12 cellular contexts compared by ENCODE assay signal in genomic region chr10:102281103-102281502, GRCh38. TPM values are rescaled to one million over a fixed set of nuclear protein-coding genes. Genes with fewer than 3 reads are reported as not detected.
DNase-seq lines count a peak whose midpoint lies in the region; ATAC-seq and TF ChIP-seq lines count a peak whose summit lies in the region.
"Had no signal": no experiment of that assay in that cellular context is flagged by ENCODE, and none has a peak within 500 bp of the region (broad histone marks: within the 10 kb centered on the region; RNA-seq: fewer than 3 reads in every experiment).

No MANE protein-coding gene starts in this region.

- ATAC-seq in RWPE2 (ENCODE audit: low read depth) (no peak), HG03045 (IDR thresholded peaks at IDR 0.05; ENCODE audit: unreplicated experiment) (no peak), GM21786 (IDR thresholded peaks at IDR 0.05; ENCODE audit: unreplicated experiment) (no peak)

- peaks cover 92% of the 10 kb centered on the region for H3K79me2 ChIP-seq in smooth muscle cell (ENCODE audit: low read depth)

- H3K4me1 Mint-ChIP-seq in T-helper 2 cell treated with Interferon-gamma antibody and Interleukin-4, amounts not matched to agents 5 μg/mL and 100 μg/mL, for 36 hours (ENCODE audit: low read depth): peaks cover 46% of the 10 kb centered on the region

- peaks cover 20% of the 10 kb centered on the region for H3K4me1 ChIP-seq in RWPE2 (ENCODE audit: insufficient read depth, poor library complexity, severe bottlenecking)
- H3K4me1 ChIP-seq in smooth muscle cell (ENCODE audit: low read depth): peaks cover 8% of the 10 kb centered on the region
- H3K4me1 ChIP-seq in Peyer's patch: peaks cover 0 to 18% (median 0%) of the 10 kb centered on the region in 4 donors

- H3K4me2 ChIP-seq in smooth muscle cell: no peak overlapping the region

- 68% methylated on average over 3 of the region's 3 CpGs for WGBS in smooth muscle cell (ENCODE audit: low lambda C conversion rate)

- H3K27ac Mint-ChIP-seq in T-helper 2 cell treated with Interferon-gamma antibody and Interleukin-4, amounts not matched to agents 5 μg/mL and 100 μg/mL, for 36 hours: no peak overlapping the region

- H3K4me3 ChIP-seq in RWPE2 (ENCODE audit: severe bottlenecking): no peak overlapping the region
- H3K4me3 ChIP-seq in fibroblast of villous mesenchyme (ENCODE audit: low read depth, low read length): peak overlapping the region; percentile 21
- no peak overlapping the region for H3K4me3 ChIP-seq in smooth muscle cell
- no peak overlapping the region for H3K4me3 ChIP-seq in Peyer's patch
- H3K4me3 ChIP-seq: uterus had no signal

- H3K27ac ChIP-seq in RWPE2 (ENCODE audit: poor library complexity, severe bottlenecking) (peak overlapping the region; percentile 10), smooth muscle cell (ENCODE audit: low read depth) (peak overlapping the region; percentile 31), Peyer's patch (no peak overlapping the region)

- TF ChIP-seq POLR2A in Peyer's patch (IDR thresholded peaks at IDR 0.05): no peak

- peaks cover 100% of the 10 kb centered on the region for H4K20me1 ChIP-seq in smooth muscle cell (ENCODE audit: low read depth)

- H3K9me3 Mint-ChIP-seq in T-helper 2 cell treated with Interferon-gamma antibody and Interleukin-4, amounts not matched to agents 5 μg/mL and 100 μg/mL, for 36 hours: no peaks in the 10 kb centered on the region

- H3K9me3 ChIP-seq in RWPE2 (ENCODE audit: severe bottlenecking) (no peaks in the 10 kb centered on the region), smooth muscle cell (replicated peaks; ENCODE audit: low read depth) (no peaks in the 10 kb centered on the region), Peyer's patch (no peaks in the 10 kb centered on the region)
- H3K9me3 ChIP-seq: uterus had no signal

- H2AFZ ChIP-seq in smooth muscle cell (ENCODE audit: low read depth): no peak overlapping the region

- H3F3A ChIP-seq in smooth muscle cell (ENCODE audit: low read depth): peaks cover 4% of the 10 kb centered on the region

- H3K27me3 Mint-ChIP-seq in T-helper 2 cell treated with Interferon-gamma antibody and Interleukin-4, amounts not matched to agents 5 μg/mL and 100 μg/mL, for 36 hours (ENCODE audit: low read depth): no peaks in the 10 kb centered on the region

- TF ChIP-seq CTCF in RWPE2 (IDR thresholded peaks at IDR 0.05; ENCODE audit: poor library complexity, severe bottlenecking) (no peak), fibroblast of villous mesenchyme (IDR thresholded peaks at IDR 0.05; ENCODE audit: insufficient read depth, low read depth, low read length) (no peak), smooth muscle cell (IDR thresholded peaks at IDR 0.05; ENCODE audit: borderline replicate concordance, insufficient read depth, poor library complexity, severe bottlenecking) (no peak), Peyer's patch (IDR thresholded peaks at IDR 0.05) (no peak)

- peaks cover 18% of the 10 kb centered on the region for H3K36me3 Mint-ChIP-seq in T-helper 2 cell treated with Interferon-gamma antibody and Interleukin-4, amounts not matched to agents 5 μg/mL and 100 μg/mL, for 36 hours (ENCODE audit: low read depth)

- H3K27me3 ChIP-seq in RWPE2 (ENCODE audit: insufficient read depth, poor library complexity, severe bottlenecking): no peaks in the 10 kb centered on the region
- no peaks in the 10 kb centered on the region for H3K27me3 ChIP-seq in smooth muscle cell (ENCODE audit: low read depth)
- no peaks in the 10 kb centered on the region for H3K27me3 ChIP-seq in Peyer's patch
- H3K27me3 ChIP-seq: uterus had no signal

- no peak overlapping the region for H3K9ac ChIP-seq in smooth muscle cell (ENCODE audit: low read depth)

- no peak for DNase-seq in T-helper 2 cell treated with Interferon-gamma antibody and Interleukin-4, amounts not matched to agents 5 μg/mL and 100 μg/mL, for 36 hours (ENCODE audit: low spot score)
- no peak for DNase-seq in T-helper 2 cell
- no peak for DNase-seq in RWPE2 (ENCODE audit: low spot score)
- peak; percentile 64 for DNase-seq in fibroblast of villous mesenchyme (ENCODE audit: low read depth)
- DNase-seq in smooth muscle cell (lab: John Stamatoyannopoulos, UW; ENCODE audit: unreplicated experiment): no peak
- DNase-seq in Peyer's patch: no peak
- DNase-seq: hippocampal formation, NCI-H187, uterus had no signal

- peaks cover 23% of the 10 kb centered on the region for H3K36me3 ChIP-seq in RWPE2 (ENCODE audit: low read depth)
- no peaks in the 10 kb centered on the region for H3K36me3 ChIP-seq in smooth muscle cell (ENCODE audit: low read depth)
- peaks cover 0 to 4% (median 0%) of the 10 kb centered on the region in 3 donors for H3K36me3 ChIP-seq in Peyer's patch
- H3K36me3 ChIP-seq: uterus had no signal

- peak overlapping the region; percentile 74 for H3K4me3 Mint-ChIP-seq in T-helper 2 cell treated with Interferon-gamma antibody and Interleukin-4, amounts not matched to agents 5 μg/mL and 100 μg/mL, for 36 hours

RNA-seq across cellular contexts. Expression of gene GBF1, which starts 35.8 kb away (rescaled TPM):
- total RNA-seq in fibroblast of villous mesenchyme (48.3 and 58.3 TPM in 2 replicates), smooth muscle cell (53.5 and 56.4 TPM in 2 replicates), Peyer's patch (10 to 100 TPM; 73.4 to 98.5 (median 95.8) TPM)
- 44.4 and 52.8 TPM in 2 replicates for polyA plus RNA-seq in smooth muscle cell

RNA-seq across cellular contexts. Expression of gene PITX3, which starts 39.8 kb away (rescaled TPM):
- total RNA-seq in fibroblast of villous mesenchyme (under 0.01 TPM in 1 of 2 replicates, not detected in the other), smooth muscle cell (not detected in 2 replicates), Peyer's patch (not detected)
- 2.0 TPM in 2 replicates for polyA plus RNA-seq in smooth muscle cell
- total RNA-seq: SK-MEL-5, uterus had no signal

RNA-seq across cellular contexts. Expression of gene ELOVL3, which starts 55.0 kb away (rescaled TPM):
- 0.32 and 0.86 TPM in 2 replicates for total RNA-seq in fibroblast of villous mesenchyme
- total RNA-seq in smooth muscle cell: 0.63 and 1.5 TPM in 2 replicates
- 1.1 and 1.2 TPM in 2 replicates for polyA plus RNA-seq in smooth muscle cell
- total RNA-seq in Peyer's patch: not detected

Comparison
In these comparisons a context has a peak if more than half of its experiments do, and no peak if none do; other contexts are left out.
1. H3K27ac ChIP-seq: peak in RWPE2 (single experiment) and smooth muscle cell (single experiment); none in Peyer's patch (0 of 4).